In the genomic region with DNA sequence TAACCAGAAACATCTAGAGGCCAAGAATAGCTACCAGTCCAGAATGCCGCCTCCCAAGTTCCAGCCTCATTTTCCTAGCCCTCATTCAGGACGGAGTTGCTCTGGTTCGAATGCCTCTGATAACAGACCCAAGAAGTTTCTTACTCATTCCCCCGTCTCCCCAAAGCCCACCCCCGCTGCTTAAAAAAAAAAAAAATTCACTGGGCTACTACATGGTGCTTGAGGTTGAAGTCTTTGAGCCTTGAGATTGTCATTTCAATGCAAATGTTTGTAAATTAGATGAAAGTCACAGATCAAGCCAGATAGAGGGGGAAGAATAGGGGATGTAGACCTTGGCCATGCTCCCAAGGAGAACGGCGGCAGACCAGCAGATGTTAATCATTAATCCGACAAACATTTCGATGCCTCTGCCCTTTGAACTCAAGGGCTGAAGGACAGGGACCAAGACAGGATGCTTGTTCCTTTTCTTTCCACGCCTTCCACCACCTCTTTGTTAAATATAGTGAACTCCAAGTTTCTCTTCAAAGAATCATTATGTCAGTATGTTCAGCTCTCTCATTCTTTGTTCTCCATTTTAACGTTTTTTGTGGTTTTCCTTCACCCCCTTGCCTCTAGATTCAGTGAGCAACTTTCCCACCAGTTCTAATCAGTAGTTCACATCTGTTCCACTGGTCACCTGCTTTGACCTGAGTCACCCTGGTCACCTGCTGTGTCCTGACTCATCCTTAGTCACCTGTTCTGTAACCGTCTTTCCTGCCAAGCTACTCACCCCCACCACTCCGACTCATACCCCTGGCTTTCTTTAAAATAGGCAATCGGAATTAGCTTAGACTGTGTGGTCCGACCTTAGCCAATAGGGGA, we compare ENCODE assay signal across 9 cellular contexts.
DNase-seq lines count a peak whose midpoint lies in the region; ATAC-seq and TF ChIP-seq lines count a peak whose summit lies in the region.
"Had no signal": no experiment of that assay in that cellular context is flagged by ENCODE, and none has a peak within 500 bp of the region (broad histone marks: within the 10 kb centered on the region; RNA-seq: fewer than 3 reads in every experiment).

No MANE protein-coding gene starts in this region.

- H3K4me1 ChIP-seq in HUES6 (ENCODE audit: control insufficient read depth, insufficient read depth, low read length): peaks cover 31% of the 10 kb centered on the region
- peaks cover 0 to 35% (median 16%) of the 10 kb centered on the region in 4 donors for H3K4me1 ChIP-seq in right lobe of liver
- peaks cover 0 to 11% (median 0%) of the 10 kb centered on the region in 4 donors for H3K4me1 ChIP-seq in stomach

- peak overlapping the region; percentile 5; the same call in 1 of the 2 replicates for H3K27ac ChIP-seq in HUES6 (ENCODE audit: low read depth, low read length)
- peak overlapping the region; percentile 69 to 87 (median 75) for H3K27ac ChIP-seq in right lobe of liver
- H3K27ac ChIP-seq in stomach: no peak overlapping the region
- H3K27ac ChIP-seq: SK-N-MC had no signal

- TF ChIP-seq EP300 in stomach (IDR thresholded peaks at IDR 0.05): no peak

- intact Hi-C loops in right lobe of liver (cut with DNase I) (no loop called here), stomach (cut with DNase I; ENCODE audit: low total_unique reads) (no loop called here)

- no peaks in the 10 kb centered on the region for H3K9me3 ChIP-seq in HUES6 (ENCODE audit: control insufficient read depth, insufficient read depth, low read depth, low read length)
- H3K9me3 ChIP-seq in right lobe of liver: no peaks in the 10 kb centered on the region
- H3K9me3 ChIP-seq in stomach: peaks cover 0 to 1% (median 0%) of the 10 kb centered on the region in 4 donors

- TF ChIP-seq CTCF in right lobe of liver (IDR thresholded peaks at IDR 0.05) (no peak), stomach (IDR thresholded peaks at IDR 0.05) (no peak)

- H3K9ac ChIP-seq in HUES6 (ENCODE audit: low read length): peak overlapping the region; percentile 7

- DNase-seq in activated CD8-positive, alpha-beta memory T cell treated with anti-CD3 and anti-CD28 coated beads, Interleukin-2, amount 50 U/mL, for 48 hours: peak; percentile 66
- DNase-seq in right lobe of liver: peak; percentile 62 to 72 (median 72)
- DNase-seq in GM19240 (ENCODE audit: insufficient read length, low spot score): no peak
- DNase-seq in stomach: no peak

- no peaks in the 10 kb centered on the region for H3K36me3 ChIP-seq in HUES6 (ENCODE audit: control insufficient read depth, insufficient read depth, low read length)
- no peaks in the 10 kb centered on the region for H3K36me3 ChIP-seq in right lobe of liver
- no peaks in the 10 kb centered on the region for H3K36me3 ChIP-seq in stomach

- 10% methylated on average over 15 of the region's 15 CpGs for WGBS in right lobe of liver (ENCODE audit: insufficient coverage, low coverage, low lambda C conversion rate, missing lambda C conversion rate)
- WGBS in stomach, 5 donors: 29 to 44% (median 38%) methylated on average over 15 of the region's 15 CpGs

- no peak for TF ChIP-seq POLR2A in right lobe of liver (IDR thresholded peaks at IDR 0.05)
- no peak for TF ChIP-seq POLR2A in stomach (IDR thresholded peaks at IDR 0.05)

- ATAC-seq in GM19463 (IDR thresholded peaks at IDR 0.05; ENCODE audit: unreplicated experiment): peak; percentile 68
- peak; percentile 63 to 91 (median 76) for ATAC-seq in right lobe of liver
- no peak for ATAC-seq in HG03025 (IDR thresholded peaks at IDR 0.05; ENCODE audit: low FRiP score, unreplicated experiment)
- ATAC-seq in GM19328 (IDR thresholded peaks at IDR 0.05; ENCODE audit: unreplicated experiment): no peak

- H3K4me3 ChIP-seq in HUES6 (ENCODE audit: low read depth, low read length) (no peak overlapping the region), right lobe of liver (no peak overlapping the region), stomach (no peak overlapping the region)
- H3K4me3 ChIP-seq: SK-N-MC had no signal

- H3K27me3 ChIP-seq in HUES6 (ENCODE audit: control insufficient read depth, insufficient read depth, low read length): no peaks in the 10 kb centered on the region
- H3K27me3 ChIP-seq in right lobe of liver: no peaks in the 10 kb centered on the region
- no peaks in the 10 kb centered on the region for H3K27me3 ChIP-seq in stomach

Comparison
In these comparisons a context has a peak if more than half of its experiments do, and no peak if none do; other contexts are left out.
1. ATAC-seq: peak in GM19463 (single experiment) and right lobe of liver (4 of 4); none in HG03025 (single experiment) and GM19328 (single experiment).
2. H3K27ac ChIP-seq: peak in HUES6 (single experiment) and right lobe of liver (3 of 3); none in stomach (0 of 5).
3. DNase-seq: peak in activated CD8-positive, alpha-beta memory T cell treated with anti-CD3 and anti-CD28 coated beads, Interleukin-2, amount 50 U/mL, for 48 hours (single experiment) and right lobe of liver (3 of 3); none in GM19240 (single experiment) and stomach (single experiment).